In the genomic region with DNA sequence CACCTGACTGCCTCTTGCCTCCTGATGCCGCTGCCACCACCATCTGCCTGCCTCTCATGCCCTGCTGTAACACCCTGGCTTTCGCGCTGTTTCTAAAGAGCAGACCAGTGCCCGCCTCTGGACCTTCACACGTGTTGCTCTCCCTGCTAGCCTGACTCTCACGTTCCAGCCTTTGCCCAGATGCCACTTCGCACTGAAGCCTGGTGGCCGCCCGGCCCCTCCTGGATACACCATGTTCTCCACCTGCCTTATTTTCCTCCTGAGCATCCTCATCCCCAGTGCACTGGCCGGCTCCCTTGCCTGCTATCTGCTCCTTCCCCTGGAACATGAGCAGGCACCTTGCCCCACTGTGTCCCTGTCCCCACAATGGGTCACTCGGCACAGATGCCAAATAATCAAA, we compare ENCODE assay signal across 23 cellular contexts.
"Had no signal": no experiment of that assay in that cellular context is flagged by ENCODE, and none has a peak within 500 bp of the region (broad histone marks: within the 10 kb centered on the region; RNA-seq: fewer than 3 reads in every experiment).

No MANE protein-coding gene starts in this region.

- FAIRE-seq: keratinocyte, urothelium cell line had no signal

- ATAC-seq: gastroesophageal sphincter; left colon; left ventricle myocardium superior; psoas muscle; right lobe of liver; stimulated activated naive B cell treated with anti-CD40 and anti-IgM and Interleukin-4, amounts not matched to agents 10 μg/mL and 1 μg/mL and 100 μg/mL, for 72 hours had no signal

- H2AFZ ChIP-seq: parathyroid adenoma had no signal

- H3K4me3 ChIP-seq: esophagus muscularis mucosa, gastroesophageal sphincter, lung, psoas muscle, right lobe of liver, stomach, thoracic aorta had no signal

- H3K9ac ChIP-seq: parathyroid adenoma had no signal

- H3K27me3 ChIP-seq: right lobe of liver had no signal

- DNase-seq: effector memory CD4-positive, alpha-beta T cell; immature natural killer cell; left colon; left ventricle myocardium superior; mesendoderm; naive B cell; psoas muscle; retina; right lobe of liver; stimulated activated CD4-positive, alpha-beta T cell treated with anti-CD3 and anti-CD28 coated beads, Interleukin-2, amount 100 ng/mL, for 24 hours; stimulated activated CD4-positive, alpha-beta T cell treated with anti-CD3 and anti-CD28 coated beads, Interleukin-4, amount 100 ng/mL, for 4 hours; stimulated activated naive B cell treated with anti-CD40 and anti-IgM and Interleukin-4, amounts not matched to agents 10 μg/mL and 1 μg/mL and 100 μg/mL, for 72 hours; stomach; substantia nigra; trophoblast cell had no signal

- H3K27ac ChIP-seq: epithelial cell of prostate, esophagus muscularis mucosa, gastroesophageal sphincter, parathyroid adenoma, psoas muscle, right lobe of liver, stomach, thoracic aorta had no signal

- H3K9me3 ChIP-seq: esophagus muscularis mucosa, gastroesophageal sphincter, psoas muscle, right lobe of liver, thoracic aorta had no signal

- H3K4me1 ChIP-seq: esophagus muscularis mucosa, gastroesophageal sphincter, psoas muscle, right lobe of liver, stomach had no signal

- H3K36me3 ChIP-seq: esophagus muscularis mucosa, gastroesophageal sphincter, right lobe of liver, stomach, thoracic aorta had no signal
